Comparison of ENCODE assay signal across 1 cellular context in genomic region chr17:75091855-75092327, GRCh38.
TF ChIP-seq lines count a peak whose summit lies in the region.

No MANE protein-coding gene starts in this region.

TF ChIP-seq in K562, 482 proteins besides CTCF, POLR2A, EP300 and RAD21 (continued from another document):
- peak; percentile 46; the same call in 1 of the 2 replicates for TF ChIP-seq ZNF407 (IDR thresholded peaks at IDR 0.05; ENCODE audit: low read depth)
- no peak for TF ChIP-seq ATF2 (CRISPR knock-in tag; IDR thresholded peaks at IDR 0.05)
- peak in 1 of 2 experiments; percentile 50; a peak in 1 of 4 replicates for TF ChIP-seq HDAC1 (IDR thresholded peaks at IDR 0.05)
- TF ChIP-seq ARID4B (CRISPR knock-in tag; IDR thresholded peaks at IDR 0.05), result peak; percentile 64; the same call in 1 of the 2 replicates
- peak; percentile 66 to 82; a peak in 2 of 4 replicates for TF ChIP-seq MLLT1 (IDR thresholded peaks at IDR 0.05)
- no peak for TF ChIP-seq DDX20 (tag; IDR thresholded peaks at IDR 0.05; ENCODE audit: low read depth)
- TF ChIP-seq ZNF583 (CRISPR knock-in tag; IDR thresholded peaks at IDR 0.05), result no peak
- TF ChIP-seq BCOR (IDR thresholded peaks at IDR 0.05), result 0 out of 2 replicates have a peak, but pooled peaks have one; percentile 22
- TF ChIP-seq THRA (IDR thresholded peaks at IDR 0.05), result no peak
- TF ChIP-seq PHTF2 (CRISPR knock-in tag; IDR thresholded peaks at IDR 0.05), result no peak
- TF ChIP-seq ZNF280A (IDR thresholded peaks at IDR 0.05; ENCODE audit: low read depth, partially characterized antibody), result no peak
- TF ChIP-seq ZNF253 (CRISPR knock-in tag; conservative IDR thresholded peaks at IDR 0.05), result no peak
- peak; percentile 8; the same call in 1 of the 2 replicates for TF ChIP-seq KAT7 (CRISPR knock-in tag; IDR thresholded peaks at IDR 0.05; ENCODE audit: borderline replicate concordance)
- no peak for TF ChIP-seq RFX1 (IDR thresholded peaks at IDR 0.05)
- no peak for TF ChIP-seq ZNF699 (CRISPR knock-in tag; IDR thresholded peaks at IDR 0.05; ENCODE audit: insufficient replicate concordance)
- TF ChIP-seq CAMTA2 (CRISPR knock-in tag; conservative IDR thresholded peaks at IDR 0.05), result no peak
- TF ChIP-seq TBP (optimal IDR thresholded peaks at IDR 0.05; ENCODE audit: low read depth, low read length), result no peak
- no peak for TF ChIP-seq IRF2 (CRISPR knock-in tag; IDR thresholded peaks at IDR 0.05)
- TF ChIP-seq JUND (IDR thresholded peaks at IDR 0.05; ENCODE audit: borderline replicate concordance, low read depth, low read length), result 0 out of 2 replicates have a peak, but pooled peaks have one; percentile 2
- no peak; the same call in 1 of the 3 replicates for TF ChIP-seq JUND (tag; IDR thresholded peaks at IDR 0.05; ENCODE audit: borderline replicate concordance, low read depth, low read length)
- no peak for TF ChIP-seq HMGN3 (IDR thresholded peaks at IDR 0.05; ENCODE audit: borderline replicate concordance, extremely low read depth, insufficient read length, low read depth, low read length)
- TF ChIP-seq ZNF347 (CRISPR knock-in tag; IDR thresholded peaks at IDR 0.05; ENCODE audit: low read depth), result no peak
- no peak for TF ChIP-seq SIN3A (IDR thresholded peaks at IDR 0.05; ENCODE audit: borderline replicate concordance in 2 of 2, control insufficient read depth in 1 of 2, low read depth in 2 of 2, low read length in 2 of 2)
- TF ChIP-seq MYBL2 (IDR thresholded peaks at IDR 0.05; ENCODE audit: low read depth), result no peak
- no peak for TF ChIP-seq MYBL2 (CRISPR knock-in tag; IDR thresholded peaks at IDR 0.05; ENCODE audit: borderline replicate concordance)
- peak; percentile 86 to 89 for TF ChIP-seq NRF1 (conservative IDR thresholded peaks at IDR 0.05 in 1 of 2, IDR thresholded peaks at IDR 0.05 in 1 of 2)
- TF ChIP-seq GATAD2B (IDR thresholded peaks at IDR 0.05; ENCODE audit: borderline replicate concordance), result no peak
- TF ChIP-seq HDGF (IDR thresholded peaks at IDR 0.05), result peak; percentile 91
- TF ChIP-seq ZBTB26 (CRISPR knock-in tag; IDR thresholded peaks at IDR 0.05), result peak; percentile 90
- TF ChIP-seq NBN (IDR thresholded peaks at IDR 0.05; ENCODE audit: low read depth), result 0 out of 2 replicates have a peak, but pooled peaks have one; percentile 44
- peak; percentile 50; the same call in 1 of the 2 replicates for TF ChIP-seq EHMT2 (IDR thresholded peaks at IDR 0.05)
- peak in 1 of 2 experiments; percentile 82; a peak in 1 of 4 replicates for TF ChIP-seq FOXA3 (CRISPR knock-in tag; conservative IDR thresholded peaks at IDR 0.05 in 1 of 2, IDR thresholded peaks at IDR 0.05 in 1 of 2)
- 0 out of 2 replicates have a peak, but pooled peaks have one; percentile 34 for TF ChIP-seq PHB2 (IDR thresholded peaks at IDR 0.05; ENCODE audit: low read depth)
- TF ChIP-seq LEF1 (IDR thresholded peaks at IDR 0.05), result peak; percentile 44; the same call in 1 of the 2 replicates
- peak; percentile 45; the same call in 1 of the 2 replicates for TF ChIP-seq SMARCE1 (IDR thresholded peaks at IDR 0.05)
- TF ChIP-seq TAF15 (IDR thresholded peaks at IDR 0.05; ENCODE audit: low read depth, low read length), result no peak
- TF ChIP-seq ZFP1 (CRISPR knock-in tag; IDR thresholded peaks at IDR 0.05), result no peak
